Comparison of ENCODE assay signal across 30 cellular contexts in the genomic region with DNA sequence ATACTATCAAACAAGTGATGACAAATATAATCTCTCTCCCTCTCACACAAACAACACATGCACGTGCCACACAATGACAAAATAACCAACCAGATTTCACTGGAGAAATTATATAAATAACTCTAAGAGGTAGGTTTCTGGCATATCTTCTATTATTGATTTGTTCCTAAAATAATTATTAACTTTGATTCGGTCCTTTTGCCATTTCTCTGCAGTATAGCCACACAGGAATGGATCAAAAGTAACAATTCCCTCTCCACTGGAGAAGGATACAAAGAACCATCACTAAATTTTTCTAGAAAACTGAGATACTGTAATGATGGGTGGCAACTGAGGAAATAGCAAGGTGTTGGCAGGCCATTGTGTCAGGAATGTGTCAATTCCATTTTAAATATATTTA. TPM values are rescaled to one million over a fixed set of nuclear protein-coding genes. Genes with fewer than 3 reads are reported as not detected.
"Had no signal": no experiment of that assay in that cellular context is flagged by ENCODE, and none has a peak within 500 bp of the region (broad histone marks: within the 10 kb centered on the region; RNA-seq: fewer than 3 reads in every experiment).

No MANE protein-coding gene starts in this region.

- DNase-seq: cortex of kidney; dorsolateral prefrontal cortex; effector CD8-positive, alpha-beta T cell; heart left ventricle; hypothalamus; kidney glomerular epithelial cell; lower lobe of right lung; occipital lobe; pancreas; psoas muscle; retina; spleen; stimulated activated CD4-positive, alpha-beta T cell treated with anti-CD3 and anti-CD28 coated beads, Interleukin-15, amount 100 ng/mL, for 24 hours; stimulated activated CD4-positive, alpha-beta T cell treated with anti-CD3 and anti-CD28 coated beads, Interleukin-1b, Interleukin-23, amount 100 ng/mL, for 48 hours; stimulated activated CD4-positive, alpha-beta T cell treated with anti-CD3 and anti-CD28 coated beads, Interleukin-4, amount 100 ng/mL, for 24 hours; stimulated activated naive B cell treated with anti-CD40 and anti-IgM and Interleukin-4, amounts not matched to agents 10 μg/mL and 1 μg/mL and 100 μg/mL, for 72 hours; thyroid gland had no signal

- H3K4me3 Mint-ChIP-seq: memory B cell; mesothelial cell of epicardium; nephron; stimulated activated naive B cell treated with anti-CD40 and anti-IgM and Interleukin-4, amounts not matched to agents 10 μg/mL and 1 μg/mL and 100 μg/mL, for 72 hours; type B pancreatic cell had no signal

- H3K27me3 Mint-ChIP-seq: memory B cell; stimulated activated naive B cell treated with anti-CD40 and anti-IgM and Interleukin-4, amounts not matched to agents 10 μg/mL and 1 μg/mL and 100 μg/mL, for 72 hours; type B pancreatic cell had no signal

- ATAC-seq: esophagus mucosa; heart left ventricle; lower lobe of right lung; psoas muscle; stimulated activated naive B cell treated with anti-CD40 and anti-IgM and Interleukin-4, amounts not matched to agents 10 μg/mL and 1 μg/mL and 100 μg/mL, for 72 hours had no signal

- H3K4me1 ChIP-seq: suprapubic skin had no signal

- H3K9me3 Mint-ChIP-seq: memory B cell; mesothelial cell of epicardium; nephron; stimulated activated naive B cell treated with anti-CD40 and anti-IgM and Interleukin-4, amounts not matched to agents 10 μg/mL and 1 μg/mL and 100 μg/mL, for 72 hours; type B pancreatic cell had no signal

- H3K27ac Mint-ChIP-seq: nephron; stimulated activated naive B cell treated with anti-CD40 and anti-IgM and Interleukin-4, amounts not matched to agents 10 μg/mL and 1 μg/mL and 100 μg/mL, for 72 hours; type B pancreatic cell had no signal

- H3K27me3 ChIP-seq: dorsolateral prefrontal cortex, heart left ventricle, pancreas, spleen, suprapubic skin, thyroid gland had no signal

- H3K4me3 ChIP-seq: dorsolateral prefrontal cortex, heart left ventricle, lower lobe of right lung, pancreas, psoas muscle, spleen, suprapubic skin, thyroid gland had no signal

- H3K4me1 Mint-ChIP-seq: memory B cell had no signal

- H3K9me3 ChIP-seq: heart left ventricle, lower lobe of right lung, pancreas, psoas muscle, spleen, suprapubic skin, thyroid gland had no signal

- H3K27ac ChIP-seq: lower lobe of right lung, pancreas, psoas muscle, suprapubic skin, thyroid gland had no signal

RNA-seq across cellular contexts. Expression of gene CTXND2, which starts 44.0 kb away (rescaled TPM):
- total RNA-seq: dorsolateral prefrontal cortex, esophagus mucosa, fibroblast of lung, frontal cortex, glomerular endothelial cell, heart left ventricle, lower lobe of right lung, mesothelial cell of epicardium, mucosa of gallbladder, myocyte, occipital lobe, pancreas, psoas muscle, sciatic nerve, skeletal muscle tissue, spleen, suprapubic skin, thyroid gland had no signal
- polyA plus RNA-seq: fibroblast of lung, heart left ventricle, pancreas, psoas muscle, spleen had no signal
